Comparison of ENCODE assay signal across 8 cellular contexts in the genomic region with DNA sequence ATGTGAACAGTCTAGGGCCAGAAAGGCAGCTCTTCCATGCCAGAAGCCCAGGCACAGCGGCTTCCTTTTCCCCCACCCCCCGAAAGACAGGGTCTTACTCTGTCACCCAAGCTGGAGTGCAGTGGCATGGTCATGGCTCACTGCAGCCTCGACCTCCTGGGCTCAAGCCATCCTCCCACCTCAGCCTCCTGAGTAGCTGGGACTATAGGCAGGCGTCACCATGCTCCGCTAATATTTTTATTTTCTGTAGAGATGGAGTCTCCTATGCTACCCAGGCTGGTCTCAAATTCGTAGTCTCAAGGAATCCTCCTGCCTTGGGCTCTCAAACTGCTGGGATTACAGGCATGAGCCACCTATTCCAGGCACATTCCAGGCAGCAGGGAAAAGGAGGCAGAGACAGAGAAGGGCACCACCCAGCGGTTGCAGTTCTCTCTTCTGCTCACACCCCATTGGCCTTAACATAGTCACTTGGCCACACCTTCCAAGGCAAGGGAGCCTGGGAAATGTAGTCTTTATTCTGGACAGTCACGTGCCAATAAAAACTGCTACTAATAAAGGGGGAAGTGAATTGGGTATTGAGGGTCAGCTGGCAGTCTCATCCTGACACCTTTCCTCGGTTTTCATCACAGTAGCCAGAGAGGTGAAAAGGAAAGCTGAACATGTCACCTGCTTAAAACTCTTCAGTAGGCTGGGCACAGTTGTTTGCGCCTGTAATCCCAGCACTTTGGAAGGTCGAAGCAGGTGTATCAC.
DNase-seq lines count a peak whose midpoint lies in the region; ATAC-seq and TF ChIP-seq lines count a peak whose summit lies in the region.

No MANE protein-coding gene starts in this region.

- no peak overlapping the region for H3K4me2 ChIP-seq in OCI-LY3 (ENCODE audit: low read length)

- 65 to 68% (median 66%) methylated on average over 10 to 11 of the region's 11 CpGs for WGBS in stomach, 5 donors

- peak; percentile 73 for DNase-seq in Daoy (ENCODE audit: low read depth)
- DNase-seq in HUDEP-2 (lab: John Stamatoyannopoulos, UW; ENCODE audit: unreplicated experiment in 76 of 76): peak in 48 of 76 experiments; percentile 3 to 63 (median 24)
- DNase-seq in breast epithelium (ENCODE audit: low spot score in 2 of 2): peak in 1 of 2 donors; percentile 63
- DNase-seq in kidney epithelial cell (ENCODE audit: low read depth): no peak
- peak; percentile 64 for DNase-seq in stomach
- no peak for DNase-seq in DMS79 (lab: John Stamatoyannopoulos, UW)

- no peaks in the 10 kb centered on the region for H4K20me1 ChIP-seq in OCI-LY3 (ENCODE audit: insufficient read depth, low read length)

- H3K4me1 ChIP-seq in OCI-LY3 (ENCODE audit: low read length): no peaks in the 10 kb centered on the region
- no peaks in the 10 kb centered on the region for H3K4me1 ChIP-seq in breast epithelium
- no peaks in the 10 kb centered on the region for H3K4me1 ChIP-seq in stomach

- H3K9me3 ChIP-seq in OCI-LY3 (ENCODE audit: insufficient read depth, low read length) (no peaks in the 10 kb centered on the region), breast epithelium (no peaks in the 10 kb centered on the region), stomach (peaks cover 0 to 4% (median 0%) of the 10 kb centered on the region in 4 donors)

- no peak for ATAC-seq in GM19467 (IDR thresholded peaks at IDR 0.05; ENCODE audit: unreplicated experiment)

- H3K4me3 ChIP-seq in OCI-LY3 (ENCODE audit: low read length) (no peak overlapping the region), breast epithelium (no peak overlapping the region), kidney epithelial cell (ENCODE audit: low read depth, low read length) (no peak overlapping the region), stomach (no peak overlapping the region)

- H2AFZ ChIP-seq in OCI-LY3 (ENCODE audit: low read depth, low read length): no peak overlapping the region

- no peak for TF ChIP-seq EP300 in stomach (IDR thresholded peaks at IDR 0.05)

- no peaks in the 10 kb centered on the region for H3K79me2 ChIP-seq in OCI-LY3 (ENCODE audit: low read length)

- TF ChIP-seq POLR2A in breast epithelium (IDR thresholded peaks at IDR 0.05): no peak
- no peak for TF ChIP-seq POLR2A in stomach (IDR thresholded peaks at IDR 0.05)

- no peak overlapping the region for H3K27ac ChIP-seq in OCI-LY3 (ENCODE audit: low read length)
- H3K27ac ChIP-seq in breast epithelium: no peak overlapping the region
- H3K27ac ChIP-seq in stomach: no peak overlapping the region

- H3K9ac ChIP-seq in OCI-LY3 (ENCODE audit: low read length): no peak overlapping the region

- intact Hi-C loops in breast epithelium (cut with DNase I; ENCODE audit: low total_unique reads): no loop called here
- intact Hi-C loops in stomach (cut with DNase I; ENCODE audit: low total_unique reads): no loop called here

- TF ChIP-seq CTCF in OCI-LY3 (IDR thresholded peaks at IDR 0.05; ENCODE audit: low read depth, low read length): peak; percentile 75
- TF ChIP-seq CTCF in breast epithelium (IDR thresholded peaks at IDR 0.05): peak in 2 of 3 donors; percentile 39 to 67
- peak; percentile 68 for TF ChIP-seq CTCF in kidney epithelial cell (IDR thresholded peaks at IDR 0.05; ENCODE audit: insufficient read depth, low read length, poor library complexity, severe bottlenecking)
- peak in 5 of 7 experiments; percentile 14 to 57 (median 35) for TF ChIP-seq CTCF in stomach (IDR thresholded peaks at IDR 0.05)

- H3K36me3 ChIP-seq in OCI-LY3 (replicated peaks; ENCODE audit: low read depth, low read length): no peaks in the 10 kb centered on the region
- H3K36me3 ChIP-seq in breast epithelium: no peaks in the 10 kb centered on the region
- no peaks in the 10 kb centered on the region for H3K36me3 ChIP-seq in kidney epithelial cell (ENCODE audit: control insufficient read depth, insufficient read depth, low read length)
- no peaks in the 10 kb centered on the region for H3K36me3 ChIP-seq in stomach

- H3K27me3 ChIP-seq in OCI-LY3 (ENCODE audit: low read depth, low read length) (peaks cover 30% of the 10 kb centered on the region), breast epithelium (no peaks in the 10 kb centered on the region), kidney epithelial cell (ENCODE audit: control insufficient read depth, insufficient read depth, low read length) (no peaks in the 10 kb centered on the region), stomach (peaks cover 0 to 12% (median 0%) of the 10 kb centered on the region in 3 donors)

Comparison
In these comparisons a context has a peak if more than half of its experiments do, and no peak if none do; other contexts are left out.
1. DNase-seq: peak in Daoy (single experiment), HUDEP-2 (48 of 76) and stomach (single experiment); none in kidney epithelial cell (single experiment) and DMS79 (single experiment).
2. Peak in every context shown above with its lines, with median percentiles within 50 percentile points of each other: CTCF ChIP-seq.